1 cellular context compared by ENCODE assay signal in genomic region chr6:42942444-42942843, GRCh38.
TF ChIP-seq lines count a peak whose summit lies in the region.

No MANE protein-coding gene starts in this region.

TF ChIP-seq in HepG2, 621 proteins besides CTCF, POLR2A, EP300 and RAD21 (continued from another document and continues in another):
- TF ChIP-seq ZNF142 (CRISPR knock-in tag; IDR thresholded peaks at IDR 0.05), result no peak
- TF ChIP-seq HMGA1 (CRISPR knock-in tag; conservative IDR thresholded peaks at IDR 0.05), result no peak
- TF ChIP-seq SAP130 (CRISPR knock-in tag; IDR thresholded peaks at IDR 0.05; ENCODE audit: low read depth), result peak; percentile 35; the same call in 1 of the 2 replicates
- TF ChIP-seq SNAPC5 (CRISPR knock-in tag; IDR thresholded peaks at IDR 0.05; ENCODE audit: borderline replicate concordance), result no peak
- TF ChIP-seq RNF2 (conservative IDR thresholded peaks at IDR 0.05; ENCODE audit: low read depth), result no peak
- TF ChIP-seq RFX5 (IDR thresholded peaks at IDR 0.05; ENCODE audit: low read depth, low read length), result no peak
- peak; percentile 16; the same call in 1 of the 2 replicates for TF ChIP-seq PHF21A (CRISPR knock-in tag; IDR thresholded peaks at IDR 0.05)
- TF ChIP-seq CCDC6 (CRISPR knock-in tag; IDR thresholded peaks at IDR 0.05), result no peak
- TF ChIP-seq ZSCAN25 (CRISPR knock-in tag; IDR thresholded peaks at IDR 0.05), result no peak
- no peak for TF ChIP-seq CHD2 (IDR thresholded peaks at IDR 0.05; ENCODE audit: low read depth, low read length)
- peak; percentile 60; the same call in 1 of the 2 replicates for TF ChIP-seq HOXA3 (CRISPR knock-in tag; IDR thresholded peaks at IDR 0.05)
- no peak for TF ChIP-seq ZNF652 (CRISPR knock-in tag; IDR thresholded peaks at IDR 0.05; ENCODE audit: borderline replicate concordance, low read depth)
- no peak for TF ChIP-seq ZFP36L1 (CRISPR knock-in tag; IDR thresholded peaks at IDR 0.05)
- TF ChIP-seq ZNF256 (CRISPR knock-in tag; conservative IDR thresholded peaks at IDR 0.05), result no peak
- no peak for TF ChIP-seq KAT2B (IDR thresholded peaks at IDR 0.05; ENCODE audit: borderline replicate concordance, low read depth, low read length)
- no peak for TF ChIP-seq ZNF101 (CRISPR knock-in tag; IDR thresholded peaks at IDR 0.05; ENCODE audit: borderline replicate concordance, low read depth)
- TF ChIP-seq ZBTB49 (CRISPR knock-in tag; IDR thresholded peaks at IDR 0.05; ENCODE audit: borderline replicate concordance), result no peak
- TF ChIP-seq SSRP1 (CRISPR knock-in tag; IDR thresholded peaks at IDR 0.05), result no peak
- TF ChIP-seq ZNF570 (CRISPR knock-in tag; IDR thresholded peaks at IDR 0.05; ENCODE audit: borderline replicate concordance), result no peak
- TF ChIP-seq ATF4 (CRISPR knock-in tag; IDR thresholded peaks at IDR 0.05), result no peak
- TF ChIP-seq TRIM24 (CRISPR knock-in tag; IDR thresholded peaks at IDR 0.05), result no peak
- no peak for TF ChIP-seq IRF9 (CRISPR knock-in tag; IDR thresholded peaks at IDR 0.05; ENCODE audit: borderline replicate concordance)
- TF ChIP-seq MIER3 (CRISPR knock-in tag; IDR thresholded peaks at IDR 0.05; ENCODE audit: borderline replicate concordance), result no peak
- TF ChIP-seq SATB2 (CRISPR knock-in tag; IDR thresholded peaks at IDR 0.05), result no peak
- no peak for TF ChIP-seq MLLT10 (CRISPR knock-in tag; IDR thresholded peaks at IDR 0.05)
- TF ChIP-seq MTA1 (CRISPR knock-in tag; IDR thresholded peaks at IDR 0.05; ENCODE audit: borderline replicate concordance), result peak; percentile 31; the same call in 1 of the 2 replicates
- TF ChIP-seq GATAD1 (CRISPR knock-in tag; IDR thresholded peaks at IDR 0.05), result no peak
- TF ChIP-seq ZNF446 (CRISPR knock-in tag; IDR thresholded peaks at IDR 0.05), result no peak
- TF ChIP-seq ZNF337 (CRISPR knock-in tag; IDR thresholded peaks at IDR 0.05; ENCODE audit: borderline replicate concordance, low read depth), result no peak
- TF ChIP-seq BHLHE40 (IDR thresholded peaks at IDR 0.05; ENCODE audit: low read length), result no peak
- no peak for TF ChIP-seq RFXAP (CRISPR knock-in tag; IDR thresholded peaks at IDR 0.05; ENCODE audit: borderline replicate concordance)
- no peak for TF ChIP-seq ZNF780A (CRISPR knock-in tag; IDR thresholded peaks at IDR 0.05)
- no peak for TF ChIP-seq NFE2L1 (CRISPR knock-in tag; IDR thresholded peaks at IDR 0.05; ENCODE audit: borderline replicate concordance)
- TF ChIP-seq ZNF10 (CRISPR knock-in tag; IDR thresholded peaks at IDR 0.05; ENCODE audit: borderline replicate concordance, low read depth), result no peak
- TF ChIP-seq ZNF275 (CRISPR knock-in tag; IDR thresholded peaks at IDR 0.05; ENCODE audit: borderline replicate concordance), result no peak
- no peak for TF ChIP-seq SOX6 (IDR thresholded peaks at IDR 0.05)
- TF ChIP-seq SOX6 (CRISPR knock-in tag; IDR thresholded peaks at IDR 0.05), result 0 out of 2 replicates have a peak, but pooled peaks have one; percentile 25
- 0 out of 2 replicates have a peak, but pooled peaks have one; percentile 24 for TF ChIP-seq NFYB (CRISPR knock-in tag; IDR thresholded peaks at IDR 0.05)
- no peak for TF ChIP-seq ZBTB10 (CRISPR knock-in tag; IDR thresholded peaks at IDR 0.05; ENCODE audit: borderline replicate concordance)
- no peak for TF ChIP-seq TFDP1 (CRISPR knock-in tag; IDR thresholded peaks at IDR 0.05; ENCODE audit: borderline replicate concordance)
- no peak for TF ChIP-seq ZSCAN21 (CRISPR knock-in tag; IDR thresholded peaks at IDR 0.05; ENCODE audit: borderline replicate concordance)
- no peak for TF ChIP-seq ZFP36L2 (CRISPR knock-in tag; IDR thresholded peaks at IDR 0.05)
- no peak for TF ChIP-seq ZC3H4 (CRISPR knock-in tag; IDR thresholded peaks at IDR 0.05; ENCODE audit: borderline replicate concordance)
- peak; percentile 74; the same call in 1 of the 2 replicates for TF ChIP-seq KDM5B (CRISPR knock-in tag; IDR thresholded peaks at IDR 0.05; ENCODE audit: borderline replicate concordance)
- no peak for TF ChIP-seq ZNF30 (CRISPR knock-in tag; IDR thresholded peaks at IDR 0.05)
- TF ChIP-seq MED8 (CRISPR knock-in tag; IDR thresholded peaks at IDR 0.05; ENCODE audit: insufficient replicate concordance), result no peak
